1 cellular context compared by ENCODE assay signal in the genomic region with DNA sequence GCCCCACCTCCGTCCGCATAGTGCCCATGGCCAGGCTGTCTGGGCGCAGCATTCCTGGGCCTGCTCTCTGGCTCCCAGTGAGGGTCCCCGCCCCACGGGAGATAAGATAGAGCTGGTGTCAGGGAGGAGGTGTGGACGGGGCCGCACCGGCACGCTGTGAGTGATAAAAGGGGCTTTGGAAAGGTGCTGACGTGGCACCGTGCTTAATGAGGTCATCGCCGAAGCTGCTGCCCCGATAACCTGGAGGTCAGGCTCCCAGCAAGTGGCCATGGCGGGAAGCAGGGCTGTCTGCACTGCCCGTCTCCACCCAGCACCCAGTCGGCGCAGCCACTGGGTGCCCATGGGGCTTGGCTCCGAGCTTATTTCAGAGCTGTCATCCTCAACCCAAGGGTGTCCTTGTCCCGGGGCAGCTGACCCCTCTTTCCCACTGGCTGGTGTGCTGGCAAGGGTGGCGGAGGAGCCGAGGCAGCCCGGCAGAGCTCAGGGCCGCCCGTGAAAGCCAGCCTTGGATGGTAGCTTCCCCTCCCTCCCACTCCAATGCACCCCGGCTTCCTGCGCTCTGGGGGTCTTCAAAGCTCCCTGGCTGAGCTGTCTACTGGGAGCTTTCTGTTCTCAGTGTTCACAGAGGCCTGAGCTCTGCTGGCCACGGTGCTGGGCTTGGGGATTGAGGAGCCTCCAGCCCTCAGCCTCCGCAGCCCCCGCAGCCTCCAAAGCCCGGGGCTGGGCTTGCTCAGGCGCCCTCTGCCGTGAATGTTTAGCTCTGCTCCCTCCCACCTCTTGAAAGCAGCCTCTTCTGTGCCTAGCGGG.
TF ChIP-seq lines count a peak whose summit lies in the region.

No MANE protein-coding gene starts in this region.

TF ChIP-seq in HepG2, 621 proteins besides CTCF, POLR2A, EP300 and RAD21 (continued from another document and continues in another):
- TF ChIP-seq, protein P1, sequence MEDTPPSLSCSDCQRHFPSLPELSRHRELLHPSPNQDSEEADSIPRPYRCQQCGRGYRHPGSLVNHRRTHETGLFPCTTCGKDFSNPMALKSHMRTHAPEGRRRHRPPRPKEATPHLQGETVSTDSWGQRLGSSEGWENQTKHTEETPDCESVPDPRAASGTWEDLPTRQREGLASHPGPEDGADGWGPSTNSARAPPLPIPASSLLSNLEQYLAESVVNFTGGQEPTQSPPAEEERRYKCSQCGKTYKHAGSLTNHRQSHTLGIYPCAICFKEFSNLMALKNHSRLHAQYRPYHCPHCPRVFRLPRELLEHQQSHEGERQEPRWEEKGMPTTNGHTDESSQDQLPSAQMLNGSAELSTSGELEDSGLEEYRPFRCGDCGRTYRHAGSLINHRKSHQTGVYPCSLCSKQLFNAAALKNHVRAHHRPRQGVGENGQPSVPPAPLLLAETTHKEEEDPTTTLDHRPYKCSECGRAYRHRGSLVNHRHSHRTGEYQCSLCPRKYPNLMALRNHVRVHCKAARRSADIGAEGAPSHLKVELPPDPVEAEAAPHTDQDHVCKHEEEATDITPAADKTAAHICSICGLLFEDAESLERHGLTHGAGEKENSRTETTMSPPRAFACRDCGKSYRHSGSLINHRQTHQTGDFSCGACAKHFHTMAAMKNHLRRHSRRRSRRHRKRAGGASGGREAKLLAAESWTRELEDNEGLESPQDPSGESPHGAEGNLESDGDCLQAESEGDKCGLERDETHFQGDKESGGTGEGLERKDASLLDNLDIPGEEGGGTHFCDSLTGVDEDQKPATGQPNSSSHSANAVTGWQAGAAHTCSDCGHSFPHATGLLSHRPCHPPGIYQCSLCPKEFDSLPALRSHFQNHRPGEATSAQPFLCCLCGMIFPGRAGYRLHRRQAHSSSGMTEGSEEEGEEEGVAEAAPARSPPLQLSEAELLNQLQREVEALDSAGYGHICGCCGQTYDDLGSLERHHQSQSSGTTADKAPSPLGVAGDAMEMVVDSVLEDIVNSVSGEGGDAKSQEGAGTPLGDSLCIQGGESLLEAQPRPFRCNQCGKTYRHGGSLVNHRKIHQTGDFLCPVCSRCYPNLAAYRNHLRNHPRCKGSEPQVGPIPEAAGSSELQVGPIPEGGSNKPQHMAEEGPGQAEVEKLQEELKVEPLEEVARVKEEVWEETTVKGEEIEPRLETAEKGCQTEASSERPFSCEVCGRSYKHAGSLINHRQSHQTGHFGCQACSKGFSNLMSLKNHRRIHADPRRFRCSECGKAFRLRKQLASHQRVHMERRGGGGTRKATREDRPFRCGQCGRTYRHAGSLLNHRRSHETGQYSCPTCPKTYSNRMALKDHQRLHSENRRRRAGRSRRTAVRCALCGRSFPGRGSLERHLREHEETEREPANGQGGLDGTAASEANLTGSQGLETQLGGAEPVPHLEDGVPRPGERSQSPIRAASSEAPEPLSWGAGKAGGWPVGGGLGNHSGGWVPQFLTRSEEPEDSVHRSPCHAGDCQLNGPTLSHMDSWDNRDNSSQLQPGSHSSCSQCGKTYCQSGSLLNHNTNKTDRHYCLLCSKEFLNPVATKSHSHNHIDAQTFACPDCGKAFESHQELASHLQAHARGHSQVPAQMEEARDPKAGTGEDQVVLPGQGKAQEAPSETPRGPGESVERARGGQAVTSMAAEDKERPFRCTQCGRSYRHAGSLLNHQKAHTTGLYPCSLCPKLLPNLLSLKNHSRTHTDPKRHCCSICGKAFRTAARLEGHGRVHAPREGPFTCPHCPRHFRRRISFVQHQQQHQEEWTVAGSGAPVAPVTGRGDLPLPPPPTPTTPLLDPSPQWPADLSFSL (CRISPR knock-in tag; IDR thresholded peaks at IDR 0.05), result no peak; the same call in 1 of the 2 replicates
- TF ChIP-seq ZNF772 (CRISPR knock-in tag; IDR thresholded peaks at IDR 0.05) (peak; percentile 56; the same call in 1 of the 2 replicates), FIP1L1 (IDR thresholded peaks at IDR 0.05; ENCODE audit: borderline replicate concordance, insufficient read depth, low read depth, low read length) (no peak), PCBP1 (IDR thresholded peaks at IDR 0.05; ENCODE audit: borderline replicate concordance, low read depth, low read length) (no peak; the same call in 1 of the 2 replicates), MAFF (IDR thresholded peaks at IDR 0.05; ENCODE audit: low read depth, low read length) (0 out of 2 replicates have a peak, but pooled peaks have one; percentile 37), ERF (CRISPR knock-in tag; IDR thresholded peaks at IDR 0.05) (no peak), ZNF337 (CRISPR knock-in tag; IDR thresholded peaks at IDR 0.05; ENCODE audit: borderline replicate concordance, low read depth) (no peak), ZBTB21 (CRISPR knock-in tag; IDR thresholded peaks at IDR 0.05) (peak; percentile 80), SRY (CRISPR knock-in tag; IDR thresholded peaks at IDR 0.05) (0 out of 2 replicates have a peak, but pooled peaks have one; percentile 54), ATM (IDR thresholded peaks at IDR 0.05; ENCODE audit: borderline replicate concordance) (no peak), ZNF501 (CRISPR knock-in tag; IDR thresholded peaks at IDR 0.05) (peak; percentile 21; the same call in 1 of the 2 replicates), MIER2 (CRISPR knock-in tag; IDR thresholded peaks at IDR 0.05) (no peak), ZSCAN31 (CRISPR knock-in tag; IDR thresholded peaks at IDR 0.05; ENCODE audit: low read depth) (no peak), ZFP37 (CRISPR knock-in tag; IDR thresholded peaks at IDR 0.05; ENCODE audit: borderline replicate concordance) (no peak), EEA1 (CRISPR knock-in tag; IDR thresholded peaks at IDR 0.05; ENCODE audit: borderline replicate concordance) (no peak), SOX13 (IDR thresholded peaks at IDR 0.05) (no peak), SOX13 (CRISPR knock-in tag; conservative IDR thresholded peaks at IDR 0.05 in 1 of 2, IDR thresholded peaks at IDR 0.05 in 1 of 2) (no peak), RXRA (CRISPR knock-in tag; IDR thresholded peaks at IDR 0.05) (no peak), ZNF207 (IDR thresholded peaks at IDR 0.05; ENCODE audit: borderline replicate concordance) (no peak), CREB1 (IDR thresholded peaks at IDR 0.05) (0 out of 2 replicates have a peak, but pooled peaks have one; percentile 19), CREB1 (CRISPR knock-in tag; IDR thresholded peaks at IDR 0.05) (peak; percentile 63; the same call in 1 of the 2 replicates), ZSCAN22 (CRISPR knock-in tag; IDR thresholded peaks at IDR 0.05) (no peak), ZNF441 (CRISPR knock-in tag; IDR thresholded peaks at IDR 0.05; ENCODE audit: borderline replicate concordance) (no peak), ASH2L (IDR thresholded peaks at IDR 0.05; ENCODE audit: insufficient read length, low read depth, low read length) (no peak), KLF12 (CRISPR knock-in tag; IDR thresholded peaks at IDR 0.05; ENCODE audit: borderline replicate concordance) (no peak), ZNF24 (IDR thresholded peaks at IDR 0.05) (no peak), MAF1 (CRISPR knock-in tag; IDR thresholded peaks at IDR 0.05; ENCODE audit: borderline replicate concordance) (no peak), ZNF737 (CRISPR knock-in tag; IDR thresholded peaks at IDR 0.05; ENCODE audit: borderline replicate concordance) (no peak), ZNF776 (CRISPR knock-in tag; IDR thresholded peaks at IDR 0.05) (no peak), U2AF1 (optimal IDR thresholded peaks at IDR 0.05; ENCODE audit: low read depth, low read length) (peak; percentile 84), KDM5B (CRISPR knock-in tag; IDR thresholded peaks at IDR 0.05; ENCODE audit: borderline replicate concordance) (peak; percentile 58; the same call in 1 of the 2 replicates)
- TF ChIP-seq, protein P2, sequence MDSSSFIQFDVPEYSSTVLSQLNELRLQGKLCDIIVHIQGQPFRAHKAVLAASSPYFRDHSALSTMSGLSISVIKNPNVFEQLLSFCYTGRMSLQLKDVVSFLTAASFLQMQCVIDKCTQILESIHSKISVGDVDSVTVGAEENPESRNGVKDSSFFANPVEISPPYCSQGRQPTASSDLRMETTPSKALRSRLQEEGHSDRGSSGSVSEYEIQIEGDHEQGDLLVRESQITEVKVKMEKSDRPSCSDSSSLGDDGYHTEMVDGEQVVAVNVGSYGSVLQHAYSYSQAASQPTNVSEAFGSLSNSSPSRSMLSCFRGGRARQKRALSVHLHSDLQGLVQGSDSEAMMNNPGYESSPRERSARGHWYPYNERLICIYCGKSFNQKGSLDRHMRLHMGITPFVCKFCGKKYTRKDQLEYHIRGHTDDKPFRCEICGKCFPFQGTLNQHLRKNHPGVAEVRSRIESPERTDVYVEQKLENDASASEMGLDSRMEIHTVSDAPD (CRISPR knock-in tag; IDR thresholded peaks at IDR 0.05), result 0 out of 2 replicates have a peak, but pooled peaks have one; percentile 24
- TF ChIP-seq, protein P3, sequence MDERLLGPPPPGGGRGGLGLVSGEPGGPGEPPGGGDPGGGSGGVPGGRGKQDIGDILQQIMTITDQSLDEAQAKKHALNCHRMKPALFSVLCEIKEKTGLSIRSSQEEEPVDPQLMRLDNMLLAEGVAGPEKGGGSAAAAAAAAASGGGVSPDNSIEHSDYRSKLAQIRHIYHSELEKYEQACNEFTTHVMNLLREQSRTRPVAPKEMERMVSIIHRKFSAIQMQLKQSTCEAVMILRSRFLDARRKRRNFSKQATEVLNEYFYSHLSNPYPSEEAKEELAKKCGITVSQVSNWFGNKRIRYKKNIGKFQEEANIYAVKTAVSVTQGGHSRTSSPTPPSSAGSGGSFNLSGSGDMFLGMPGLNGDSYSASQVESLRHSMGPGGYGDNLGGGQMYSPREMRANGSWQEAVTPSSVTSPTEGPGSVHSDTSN (CRISPR knock-in tag; IDR thresholded peaks at IDR 0.05), result no peak
- TF ChIP-seq, protein P4, sequence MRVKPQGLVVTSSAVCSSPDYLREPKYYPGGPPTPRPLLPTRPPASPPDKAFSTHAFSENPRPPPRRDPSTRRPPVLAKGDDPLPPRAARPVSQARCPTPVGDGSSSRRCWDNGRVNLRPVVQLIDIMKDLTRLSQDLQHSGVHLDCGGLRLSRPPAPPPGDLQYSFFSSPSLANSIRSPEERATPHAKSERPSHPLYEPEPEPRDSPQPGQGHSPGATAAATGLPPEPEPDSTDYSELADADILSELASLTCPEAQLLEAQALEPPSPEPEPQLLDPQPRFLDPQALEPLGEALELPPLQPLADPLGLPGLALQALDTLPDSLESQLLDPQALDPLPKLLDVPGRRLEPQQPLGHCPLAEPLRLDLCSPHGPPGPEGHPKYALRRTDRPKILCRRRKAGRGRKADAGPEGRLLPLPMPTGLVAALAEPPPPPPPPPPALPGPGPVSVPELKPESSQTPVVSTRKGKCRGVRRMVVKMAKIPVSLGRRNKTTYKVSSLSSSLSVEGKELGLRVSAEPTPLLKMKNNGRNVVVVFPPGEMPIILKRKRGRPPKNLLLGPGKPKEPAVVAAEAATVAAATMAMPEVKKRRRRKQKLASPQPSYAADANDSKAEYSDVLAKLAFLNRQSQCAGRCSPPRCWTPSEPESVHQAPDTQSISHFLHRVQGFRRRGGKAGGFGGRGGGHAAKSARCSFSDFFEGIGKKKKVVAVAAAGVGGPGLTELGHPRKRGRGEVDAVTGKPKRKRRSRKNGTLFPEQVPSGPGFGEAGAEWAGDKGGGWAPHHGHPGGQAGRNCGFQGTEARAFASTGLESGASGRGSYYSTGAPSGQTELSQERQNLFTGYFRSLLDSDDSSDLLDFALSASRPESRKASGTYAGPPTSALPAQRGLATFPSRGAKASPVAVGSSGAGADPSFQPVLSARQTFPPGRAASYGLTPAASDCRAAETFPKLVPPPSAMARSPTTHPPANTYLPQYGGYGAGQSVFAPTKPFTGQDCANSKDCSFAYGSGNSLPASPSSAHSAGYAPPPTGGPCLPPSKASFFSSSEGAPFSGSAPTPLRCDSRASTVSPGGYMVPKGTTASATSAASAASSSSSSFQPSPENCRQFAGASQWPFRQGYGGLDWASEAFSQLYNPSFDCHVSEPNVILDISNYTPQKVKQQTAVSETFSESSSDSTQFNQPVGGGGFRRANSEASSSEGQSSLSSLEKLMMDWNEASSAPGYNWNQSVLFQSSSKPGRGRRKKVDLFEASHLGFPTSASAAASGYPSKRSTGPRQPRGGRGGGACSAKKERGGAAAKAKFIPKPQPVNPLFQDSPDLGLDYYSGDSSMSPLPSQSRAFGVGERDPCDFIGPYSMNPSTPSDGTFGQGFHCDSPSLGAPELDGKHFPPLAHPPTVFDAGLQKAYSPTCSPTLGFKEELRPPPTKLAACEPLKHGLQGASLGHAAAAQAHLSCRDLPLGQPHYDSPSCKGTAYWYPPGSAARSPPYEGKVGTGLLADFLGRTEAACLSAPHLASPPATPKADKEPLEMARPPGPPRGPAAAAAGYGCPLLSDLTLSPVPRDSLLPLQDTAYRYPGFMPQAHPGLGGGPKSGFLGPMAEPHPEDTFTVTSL (CRISPR knock-in tag; IDR thresholded peaks at IDR 0.05; ENCODE audit: borderline replicate concordance), result no peak
- TF ChIP-seq, protein P5, sequence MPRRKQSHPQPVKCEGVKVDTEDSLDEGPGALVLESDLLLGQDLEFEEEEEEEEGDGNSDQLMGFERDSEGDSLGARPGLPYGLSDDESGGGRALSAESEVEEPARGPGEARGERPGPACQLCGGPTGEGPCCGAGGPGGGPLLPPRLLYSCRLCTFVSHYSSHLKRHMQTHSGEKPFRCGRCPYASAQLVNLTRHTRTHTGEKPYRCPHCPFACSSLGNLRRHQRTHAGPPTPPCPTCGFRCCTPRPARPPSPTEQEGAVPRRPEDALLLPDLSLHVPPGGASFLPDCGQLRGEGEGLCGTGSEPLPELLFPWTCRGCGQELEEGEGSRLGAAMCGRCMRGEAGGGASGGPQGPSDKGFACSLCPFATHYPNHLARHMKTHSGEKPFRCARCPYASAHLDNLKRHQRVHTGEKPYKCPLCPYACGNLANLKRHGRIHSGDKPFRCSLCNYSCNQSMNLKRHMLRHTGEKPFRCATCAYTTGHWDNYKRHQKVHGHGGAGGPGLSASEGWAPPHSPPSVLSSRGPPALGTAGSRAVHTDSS (CRISPR knock-in tag; conservative IDR thresholded peaks at IDR 0.05), result no peak
- TF ChIP-seq, protein P6, sequence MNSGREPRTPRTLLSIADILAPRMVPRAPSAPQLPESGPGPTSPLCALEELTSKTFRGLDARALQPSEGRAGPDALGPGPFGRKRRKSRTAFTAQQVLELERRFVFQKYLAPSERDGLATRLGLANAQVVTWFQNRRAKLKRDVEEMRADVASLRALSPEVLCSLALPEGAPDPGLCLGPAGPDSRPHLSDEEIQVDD (CRISPR knock-in tag; IDR thresholded peaks at IDR 0.05; ENCODE audit: borderline replicate concordance), result no peak
- TF ChIP-seq, protein P7, sequence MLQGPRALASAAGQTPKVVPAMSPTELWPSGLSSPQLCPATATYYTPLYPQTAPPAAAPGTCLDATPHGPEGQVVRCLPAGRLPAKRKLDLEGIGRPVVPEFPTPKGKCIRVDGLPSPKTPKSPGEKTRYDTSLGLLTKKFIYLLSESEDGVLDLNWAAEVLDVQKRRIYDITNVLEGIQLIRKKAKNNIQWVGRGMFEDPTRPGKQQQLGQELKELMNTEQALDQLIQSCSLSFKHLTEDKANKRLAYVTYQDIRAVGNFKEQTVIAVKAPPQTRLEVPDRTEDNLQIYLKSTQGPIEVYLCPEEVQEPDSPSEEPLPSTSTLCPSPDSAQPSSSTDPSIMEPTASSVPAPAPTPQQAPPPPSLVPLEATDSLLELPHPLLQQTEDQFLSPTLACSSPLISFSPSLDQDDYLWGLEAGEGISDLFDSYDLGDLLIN (CRISPR knock-in tag; IDR thresholded peaks at IDR 0.05; ENCODE audit: borderline replicate concordance), result no peak
